20 cellular contexts compared by ENCODE assay signal in genomic region chr13:28459911-28460310, GRCh38.
"Had no signal": no experiment of that assay in that cellular context is flagged by ENCODE, and none has a peak within 500 bp of the region (broad histone marks: within the 10 kb centered on the region; RNA-seq: fewer than 3 reads in every experiment).

No MANE protein-coding gene starts in this region.

- DNase-seq: activated CD4-positive, alpha-beta T cell treated with anti-CD3 and anti-CD28 coated beads for 1 hour; activated CD4-positive, alpha-beta T cell treated with anti-CD3 and anti-CD28 coated beads, Interleukin-2, amount 50 U/mL, for 1 hour; activated CD8-positive, alpha-beta T cell treated with anti-CD3 and anti-CD28 coated beads, Interleukin-2, amount 10 ng/mL, durations not matched to agents 7 days and 5 days; activated gamma-delta T cell; activated naive CD4-positive, alpha-beta T cell treated with anti-CD3 and anti-CD28 coated beads, Interleukin-2, amount 50 U/mL, for 16 hours; aorta; effector memory CD4-positive, alpha-beta T cell; head of caudate nucleus; hypothalamus; left ventricle myocardium superior; mammary epithelial cell; midbrain; nephron progenitor cell; nucleus accumbens; right lobe of liver; stimulated activated CD4-positive, alpha-beta T cell treated with anti-CD3 and anti-CD28 coated beads, Interleukin-1b, Interleukin-23, amount 100 ng/mL, for 48 hours; testis; trophoblast cell; uterus; WERI-Rb-1 had no signal

- ATAC-seq: activated CD8-positive, alpha-beta T cell treated with anti-CD3 and anti-CD28 coated beads, Interleukin-2, amount 10 ng/mL, durations not matched to agents 7 days and 5 days; left ventricle myocardium superior; right lobe of liver had no signal
